ENCODE assay signal across 14 cellular contexts in genomic region chr11:85114786-85115185, GRCh38.
"Had no signal": no experiment of that assay in that cellular context is flagged by ENCODE, and none has a peak within 500 bp of the region (broad histone marks: within the 10 kb centered on the region; RNA-seq: fewer than 3 reads in every experiment).

No MANE protein-coding gene starts in this region.

- H3K9me3 ChIP-seq: adrenal gland, gastroesophageal sphincter, heart left ventricle, left lung, suprapubic skin, transverse colon, uterus had no signal

- H3K27me3 ChIP-seq: adrenal gland, gastroesophageal sphincter, heart left ventricle, left lung, suprapubic skin, transverse colon, uterus had no signal

- ATAC-seq: activated T-cell treated with anti-CD3 and anti-CD28 coated beads, Interleukin-2, amount 50 U/mL, for 72 hours; gastroesophageal sphincter; heart left ventricle; left lung; stimulated activated naive CD8-positive, alpha-beta T cell treated with anti-CD3 and anti-CD28 coated beads, Interleukin-15, amount 100 ng/mL, for 72 hours had no signal

- DNase-seq: activated CD4-positive, alpha-beta T cell treated with anti-CD3 and anti-CD28 coated beads, Interleukin-2, amount 50 U/mL, for 4 hours; activated effector memory CD4-positive, alpha-beta T cell treated with anti-CD3 and anti-CD28 coated beads, Interleukin-2, amount 50 U/mL, for 16 hours; activated T-cell treated with anti-CD3 and anti-CD28 coated beads, Interleukin-2, amount 50 U/mL, for 72 hours; adrenal gland; heart left ventricle; left lung; midbrain; retina; stimulated activated naive CD8-positive, alpha-beta T cell treated with anti-CD3 and anti-CD28 coated beads, Interleukin-15, amount 100 ng/mL, for 72 hours; transverse colon; uterus; WERI-Rb-1 had no signal

- H3K36me3 ChIP-seq: adrenal gland, gastroesophageal sphincter, heart left ventricle, left lung, suprapubic skin, transverse colon, uterus, WERI-Rb-1 had no signal

- H3K4me3 ChIP-seq: adrenal gland, gastroesophageal sphincter, heart left ventricle, left lung, suprapubic skin, transverse colon, uterus had no signal

- H3K4me1 ChIP-seq: adrenal gland, gastroesophageal sphincter, heart left ventricle, left lung, suprapubic skin, transverse colon, uterus had no signal
